Comparison of ENCODE assay signal across 18 cellular contexts in genomic region chr14:35998303-35998702, GRCh38.
DNase-seq lines count a peak whose midpoint lies in the region; ATAC-seq, FAIRE-seq and TF ChIP-seq lines count a peak whose summit lies in the region.
"Had no signal": no experiment of that assay in that cellular context is flagged by ENCODE, and none has a peak within 500 bp of the region (broad histone marks: within the 10 kb centered on the region; RNA-seq: fewer than 3 reads in every experiment).

No MANE protein-coding gene starts in this region.

- TF ChIP-seq CTCF in WTC11 (IDR thresholded peaks at IDR 0.05) (no peak), H1 (IDR thresholded peaks at IDR 0.05; ENCODE audit: control extremely low read depth in 1 of 3, insufficient read depth in 1 of 3, low read depth in 1 of 3, low read length in 3 of 3) (no peak), left ventricle myocardium inferior (IDR thresholded peaks at IDR 0.05; ENCODE audit: borderline replicate concordance) (no peak), HFFc6 (IDR thresholded peaks at IDR 0.05) (no peak)

- DNase-seq in WTC11 (ENCODE audit: low spot score), result no peak
- no peak for DNase-seq in H1 (ENCODE audit: low read depth in 1 of 2, low spot score in 2 of 2)
- DNase-seq in midbrain (lab: John Stamatoyannopoulos, UW), result peak; percentile 32
- DNase-seq in superior temporal gyrus (ENCODE audit: extremely low spot score), result peak; percentile 58
- DNase-seq in DMS153 (lab: John Stamatoyannopoulos, UW), result no peak
- no peak for DNase-seq in left ventricle myocardium inferior
- DNase-seq in HFFc6, result no peak
- DNase-seq: BE2C; CD4-positive, alpha-beta memory T cell; DND-41; GDM1; HCEC 1CT had no signal

- no peak overlapping the region; the same call in 1 of the 2 replicates for H2AFZ ChIP-seq in H1 (ENCODE audit: low read length)

- H4K20me1 ChIP-seq in H1 (replicated peaks in 1 of 2; ENCODE audit: control insufficient read depth in 1 of 2, insufficient read depth in 2 of 2, low read length in 2 of 2), result no peaks in the 10 kb centered on the region

- H3K27me3 Mint-ChIP-seq in WTC11 (ENCODE audit: low read depth) (no peaks in the 10 kb centered on the region), HFFc6 (ENCODE audit: insufficient read depth) (peaks cover 4% of the 10 kb centered on the region)

- no peak overlapping the region for H4K5ac ChIP-seq in H1 (ENCODE audit: insufficient read length, low read depth, low read length)

- no peak for TF ChIP-seq RAD21 in H1 (IDR thresholded peaks at IDR 0.05 in 1 of 2, conservative IDR thresholded peaks at IDR 0.05 in 1 of 2; ENCODE audit: low read depth in 2 of 2, low read length in 2 of 2)

- H3K23me2 ChIP-seq in H1 (ENCODE audit: low read depth, low read length), result no peaks in the 10 kb centered on the region

- POLR2A ChIA-PET in WTC11 (lab: Charles Lee), result no interaction called here
- POLR2A ChIA-PET in H1 (lab: Charles Lee; ENCODE audit: partially characterized antibody), result interaction anchor here (0.7 kb wide), 1 partner anchor 255 kb away, joined by 3 read pairs; no protein-coding TSS in a partner anchor

- no peak overlapping the region for H3K56ac ChIP-seq in H1 (replicated peaks; ENCODE audit: insufficient read length, low read depth, low read length)

- H3K27ac ChIP-seq in H1 (ENCODE audit: low read depth, low read length) (no peak overlapping the region), left ventricle myocardium inferior (replicated peaks) (no peak overlapping the region)
- H3K27ac ChIP-seq: C4-2B, HL-60 had no signal

- H3K36me3 Mint-ChIP-seq in WTC11 (no peaks in the 10 kb centered on the region), HFFc6 (ENCODE audit: low read depth) (no peaks in the 10 kb centered on the region)
- H3K36me3 Mint-ChIP-seq: CD4-positive, alpha-beta memory T cell had no signal

- H2BK12ac ChIP-seq in H1 (ENCODE audit: low read depth, low read length), result no peak overlapping the region; the same call in 1 of the 2 replicates

- peak overlapping the region in 1 of 2 experiments; percentile 2; a peak in 1 of 4 replicates for H3K4me2 ChIP-seq in H1 (ENCODE audit: insufficient read depth in 1 of 2, low read depth in 2 of 2, low read length in 2 of 2)

- H2BK15ac ChIP-seq in H1 (ENCODE audit: low read length), result no peak overlapping the region

- H3K27ac Mint-ChIP-seq in WTC11, result no peak overlapping the region
- H3K27ac Mint-ChIP-seq in HFFc6, result no peak overlapping the region
- H3K27ac Mint-ChIP-seq: CD4-positive, alpha-beta memory T cell had no signal

- FAIRE-seq in H1 (lab: Jason Lieb, UNC), result no peak
- FAIRE-seq: A204.1, D721Med, GM12892 had no signal

- no peaks in the 10 kb centered on the region for H3K79me2 ChIP-seq in H1 (ENCODE audit: control insufficient read depth in 1 of 2, insufficient read depth in 2 of 2, low read length in 2 of 2)

- 89% methylated on average over 12 of the region's 12 CpGs; no CpG with 5 or more reads in 1 of the 2 experiments for WGBS in H1 (ENCODE audit: extremely low coverage in 1 of 2, insufficient coverage in 1 of 2, insufficient read length in 1 of 2, insufficient replicate concordance in 2 of 2, low coverage in 1 of 2, low lambda C conversion rate in 2 of 2, missing lambda C conversion rate in 1 of 2), 2 experiments

- H3K79me1 ChIP-seq in H1 (ENCODE audit: low read depth, low read length), result no peaks in the 10 kb centered on the region

- H4K8ac ChIP-seq in H1 (ENCODE audit: extremely low read depth, insufficient read depth, low read length), result no peak overlapping the region

- no peak for TF ChIP-seq POLR2A in H1 (IDR thresholded peaks at IDR 0.05; ENCODE audit: control extremely low read depth in 1 of 2, low read depth in 2 of 2, low read length in 2 of 2)

- H2BK5ac ChIP-seq in H1 (ENCODE audit: low read depth, low read length), result no peak overlapping the region

- H3K23ac ChIP-seq in H1 (ENCODE audit: insufficient read length), result no peak overlapping the region

- H3K4me1 ChIP-seq in H1 (replicated peaks in 1 of 4; ENCODE audit: control insufficient read depth in 3 of 4, insufficient read depth in 4 of 4, low read length in 3 of 4) (peaks cover 0 to 7% (median 3%) of the 10 kb centered on the region in 4 experiments; a peak in 4 of 7 replicates), left ventricle myocardium inferior (no peaks in the 10 kb centered on the region)
- H3K4me1 ChIP-seq: BE2C had no signal

- TF ChIP-seq EP300 in H1 (IDR thresholded peaks at IDR 0.05; ENCODE audit: borderline replicate concordance in 1 of 2, low read depth in 2 of 2, low read length in 2 of 2), result no peak

- H3K9me3 ChIP-seq in H1 (ENCODE audit: insufficient read depth in 2 of 2, low read depth in 1 of 2, low read length in 1 of 2) (no peaks in the 10 kb centered on the region), left ventricle myocardium inferior (replicated peaks) (no peaks in the 10 kb centered on the region)
- H3K9me3 ChIP-seq: BE2C had no signal

- H3K9me3 Mint-ChIP-seq in WTC11, result 0 out of 2 replicates have a peak, but pooled peaks cover 3% of the 10 kb centered on the region
- H3K9me3 Mint-ChIP-seq in HFFc6, result no peaks in the 10 kb centered on the region
- H3K9me3 Mint-ChIP-seq: CD4-positive, alpha-beta memory T cell had no signal

- H3K4me1 Mint-ChIP-seq in WTC11 (peaks cover 32% of the 10 kb centered on the region), HFFc6 (ENCODE audit: low read depth) (no peaks in the 10 kb centered on the region)
- H3K4me1 Mint-ChIP-seq: CD4-positive, alpha-beta memory T cell had no signal

- ATAC-seq in WTC11 (peak; percentile 33; the same call in 1 of the 2 replicates), HG02763 (IDR thresholded peaks at IDR 0.05; ENCODE audit: unreplicated experiment) (no peak)

- H3K4me3 ChIP-seq in H1 (ENCODE audit: extremely low read depth in 1 of 4, insufficient read depth in 2 of 4, low read depth in 3 of 4, low read length in 4 of 4) (no peak overlapping the region), left ventricle myocardium inferior (no peak overlapping the region)

- H2AK5ac ChIP-seq in H1 (ENCODE audit: low read depth, low read length), result no peak overlapping the region

- CTCF ChIA-PET in WTC11 (lab: Charles Lee), result interaction anchor here (0.7 to 2.0 kb wide), 5 partner anchors 8 to 72 kb away, joined by 3 to 7 read pairs (median 4); no protein-coding TSS in a partner anchor
- CTCF ChIA-PET in H1 (lab: Charles Lee; ENCODE audit: partially characterized antibody), result interaction anchor here (0.6 to 3.8 kb wide), 4 partner anchors 13 to 374 kb away, joined by 4 to 14 read pairs (median 6); no protein-coding TSS in a partner anchor

- intact Hi-C loops in left ventricle myocardium inferior (cut with micrococcal nuclease), result no loop called here

- H3K4ac ChIP-seq in H1 (replicated peaks; ENCODE audit: insufficient read length, low read depth, low read length), result no peak overlapping the region

- no peak overlapping the region for H3K18ac ChIP-seq in H1 (ENCODE audit: extremely low read depth, low read length)

- no peak overlapping the region for H2BK120ac ChIP-seq in H1 (replicated peaks; ENCODE audit: low read depth, low read length)

- no peak overlapping the region for H4K91ac ChIP-seq in H1 (replicated peaks; ENCODE audit: insufficient read length, low read length)

- 0 out of 2 replicates have a peak overlapping the region, but pooled peaks have one; percentile 49 for H2BK20ac ChIP-seq in H1 (ENCODE audit: low read length)

- no peak overlapping the region for H3K14ac ChIP-seq in H1 (ENCODE audit: insufficient read length)

- no peaks in the 10 kb centered on the region for H3K27me3 ChIP-seq in H1 (replicated peaks in 1 of 4; ENCODE audit: control insufficient read depth in 3 of 4, extremely low read depth in 1 of 4, insufficient read depth in 3 of 4, low read length in 3 of 4)
- H3K27me3 ChIP-seq in left ventricle myocardium inferior (ENCODE audit: low read depth), result peaks cover 22% of the 10 kb centered on the region

- no peak overlapping the region for H3K9ac ChIP-seq in H1 (replicated peaks in 1 of 4; ENCODE audit: extremely low read depth in 1 of 4, low read depth in 3 of 4, low read length in 3 of 4)

- H3K36me3 ChIP-seq in H1 (ENCODE audit: control insufficient read depth in 2 of 4, insufficient read depth in 4 of 4, low read length in 3 of 4) (no peaks in the 10 kb centered on the region), left ventricle myocardium inferior (no peaks in the 10 kb centered on the region)
- H3K36me3 ChIP-seq: BE2C had no signal

- H3K4me3 Mint-ChIP-seq in WTC11 (no peak overlapping the region), HFFc6 (no peak overlapping the region)
- H3K4me3 Mint-ChIP-seq: CD4-positive, alpha-beta memory T cell had no signal

TF ChIP-seq in WTC11, 78 proteins besides CTCF, POLR2A, EP300 and RAD21:
- TF ChIP-seq GRHL2 (CRISPR knock-in tag; IDR thresholded peaks at IDR 0.05; ENCODE audit: insufficient replicate concordance, severe bottlenecking), result no peak

TF ChIP-seq in H1, 55 proteins besides CTCF, POLR2A, EP300 and RAD21 (continues in another document):
- TF ChIP-seq BACH1 (IDR thresholded peaks at IDR 0.05; ENCODE audit: low read length) (no peak), FOSL1 (IDR thresholded peaks at IDR 0.05; ENCODE audit: insufficient read depth, low read depth, low read length) (no peak), POLR2AphosphoS5 (IDR thresholded peaks at IDR 0.05; ENCODE audit: low read depth, low read length) (no peak), KDM1A (IDR thresholded peaks at IDR 0.05; ENCODE audit: borderline replicate concordance, low read length) (no peak), CREB1 (IDR thresholded peaks at IDR 0.05) (no peak), SIX5 (IDR thresholded peaks at IDR 0.05; ENCODE audit: low read depth, low read length) (no peak), YY1 (IDR thresholded peaks at IDR 0.05; ENCODE audit: low read depth, low read length) (no peak), SIRT6 (IDR thresholded peaks at IDR 0.05; ENCODE audit: low read length) (no peak), SRF (IDR thresholded peaks at IDR 0.05; ENCODE audit: low read depth, low read length) (no peak), SP4 (IDR thresholded peaks at IDR 0.05; ENCODE audit: low read length) (no peak), KDM4A (IDR thresholded peaks at IDR 0.05; ENCODE audit: low read depth, low read length, severe bottlenecking) (no peak), TAF7 (optimal IDR thresholded peaks at IDR 0.05; ENCODE audit: borderline replicate concordance, low read depth, low read length) (no peak), CBX5 (IDR thresholded peaks at IDR 0.05; ENCODE audit: low read depth, low read length) (no peak)

Comparison
In these comparisons a context has a peak if more than half of its experiments do, and no peak if none do; other contexts are left out.
1. DNase-seq: peak in midbrain (single experiment) and superior temporal gyrus (single experiment); none in WTC11 (single experiment), H1 (0 of 2), DMS153 (single experiment), left ventricle myocardium inferior (single experiment) and HFFc6 (single experiment).